1 cellular context compared by ENCODE assay signal in genomic region chr6:137880633-137881521, GRCh38.
TF ChIP-seq lines count a peak whose summit lies in the region.

No MANE protein-coding gene starts in this region.

TF ChIP-seq in GM23338, 12 proteins besides CTCF, POLR2A, EP300 and RAD21 (continued from another document):
- no peak for TF ChIP-seq ZNF462 (CRISPR knock-in tag; IDR thresholded peaks at IDR 0.05)
- no peak for TF ChIP-seq EZH2 (IDR thresholded peaks at IDR 0.05; ENCODE audit: low read depth, unreplicated experiment)
- TF ChIP-seq POLR2AphosphoS5 (IDR thresholded peaks at IDR 0.05; ENCODE audit: low read depth), result no peak
- no peak for TF ChIP-seq CREB1 (CRISPR knock-in tag; IDR thresholded peaks at IDR 0.05; ENCODE audit: low read depth)
- TF ChIP-seq NANOG (IDR thresholded peaks at IDR 0.05; ENCODE audit: borderline replicate concordance), result no peak
- no peak for TF ChIP-seq ETS1 (IDR thresholded peaks at IDR 0.05)
- no peak for TF ChIP-seq REST (IDR thresholded peaks at IDR 0.05; ENCODE audit: unreplicated experiment)
- TF ChIP-seq JUNB (IDR thresholded peaks at IDR 0.05; ENCODE audit: unreplicated experiment), result no peak
- no peak for TF ChIP-seq ZNF331 (CRISPR knock-in tag; IDR thresholded peaks at IDR 0.05; ENCODE audit: low read depth)
- no peak for TF ChIP-seq STAT1 (IDR thresholded peaks at IDR 0.05; ENCODE audit: unreplicated experiment)
- no peak for TF ChIP-seq EZH2phosphoT487 (IDR thresholded peaks at IDR 0.05; ENCODE audit: unreplicated experiment)
